ENCODE assay signal across 1 cellular context in the genomic region with DNA sequence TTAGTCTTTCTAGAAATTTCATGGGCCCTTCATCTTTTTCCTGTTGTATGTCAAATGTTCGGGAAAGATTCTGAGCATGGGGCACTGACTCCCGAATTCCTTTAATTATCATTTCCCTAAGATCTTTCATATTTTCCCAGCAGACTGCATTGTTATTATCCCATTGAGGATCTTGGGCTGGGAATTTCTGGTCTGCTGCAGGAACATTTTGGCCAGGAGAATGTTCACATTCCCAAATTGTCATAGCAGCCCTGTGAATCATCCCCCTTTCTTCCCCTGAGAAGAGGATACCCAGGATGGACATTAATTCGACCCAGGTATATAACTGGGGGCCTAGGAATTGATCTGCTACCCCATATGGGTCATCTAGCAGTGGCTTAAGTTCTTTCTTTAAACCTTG.
TF ChIP-seq lines count a peak whose summit lies in the region.

No MANE protein-coding gene starts in this region.

TF ChIP-seq in IMR-90, 13 proteins besides CTCF, POLR2A, EP300 and RAD21:
- TF ChIP-seq MAZ (IDR thresholded peaks at IDR 0.05; ENCODE audit: borderline replicate concordance, low read depth, low read length) (no peak), FOS (IDR thresholded peaks at IDR 0.05; ENCODE audit: low read depth, low read length) (no peak), MXI1 (IDR thresholded peaks at IDR 0.05; ENCODE audit: borderline replicate concordance, low read depth, low read length) (no peak), NFE2L2 (IDR thresholded peaks at IDR 0.05; ENCODE audit: low read depth, low read length) (no peak), CEBPB (IDR thresholded peaks at IDR 0.05; ENCODE audit: low read depth, low read length) (no peak), MAFK (IDR thresholded peaks at IDR 0.05; ENCODE audit: low read depth, low read length) (no peak), BHLHE40 (IDR thresholded peaks at IDR 0.05; ENCODE audit: low read depth, low read length) (no peak), RCOR1 (IDR thresholded peaks at IDR 0.05; ENCODE audit: insufficient replicate concordance, low read length) (no peak), CHD1 (IDR thresholded peaks at IDR 0.05; ENCODE audit: low read depth, low read length) (no peak), RFX5 (IDR thresholded peaks at IDR 0.05; ENCODE audit: low read depth, low read length) (no peak), SMC3 (IDR thresholded peaks at IDR 0.05; ENCODE audit: low read depth, low read length) (no peak)
- TF ChIP-seq, protein P1, sequence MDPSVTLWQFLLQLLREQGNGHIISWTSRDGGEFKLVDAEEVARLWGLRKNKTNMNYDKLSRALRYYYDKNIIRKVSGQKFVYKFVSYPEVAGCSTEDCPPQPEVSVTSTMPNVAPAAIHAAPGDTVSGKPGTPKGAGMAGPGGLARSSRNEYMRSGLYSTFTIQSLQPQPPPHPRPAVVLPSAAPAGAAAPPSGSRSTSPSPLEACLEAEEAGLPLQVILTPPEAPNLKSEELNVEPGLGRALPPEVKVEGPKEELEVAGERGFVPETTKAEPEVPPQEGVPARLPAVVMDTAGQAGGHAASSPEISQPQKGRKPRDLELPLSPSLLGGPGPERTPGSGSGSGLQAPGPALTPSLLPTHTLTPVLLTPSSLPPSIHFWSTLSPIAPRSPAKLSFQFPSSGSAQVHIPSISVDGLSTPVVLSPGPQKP (IDR thresholded peaks at IDR 0.05; ENCODE audit: borderline replicate concordance, low read depth, low read length) = no peak
- TF ChIP-seq, protein P2, sequence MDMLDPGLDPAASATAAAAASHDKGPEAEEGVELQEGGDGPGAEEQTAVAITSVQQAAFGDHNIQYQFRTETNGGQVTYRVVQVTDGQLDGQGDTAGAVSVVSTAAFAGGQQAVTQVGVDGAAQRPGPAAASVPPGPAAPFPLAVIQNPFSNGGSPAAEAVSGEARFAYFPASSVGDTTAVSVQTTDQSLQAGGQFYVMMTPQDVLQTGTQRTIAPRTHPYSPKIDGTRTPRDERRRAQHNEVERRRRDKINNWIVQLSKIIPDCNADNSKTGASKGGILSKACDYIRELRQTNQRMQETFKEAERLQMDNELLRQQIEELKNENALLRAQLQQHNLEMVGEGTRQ (IDR thresholded peaks at IDR 0.05; ENCODE audit: low read depth, low read length) = no peak
